11 cellular contexts compared by ENCODE assay signal in the genomic region with DNA sequence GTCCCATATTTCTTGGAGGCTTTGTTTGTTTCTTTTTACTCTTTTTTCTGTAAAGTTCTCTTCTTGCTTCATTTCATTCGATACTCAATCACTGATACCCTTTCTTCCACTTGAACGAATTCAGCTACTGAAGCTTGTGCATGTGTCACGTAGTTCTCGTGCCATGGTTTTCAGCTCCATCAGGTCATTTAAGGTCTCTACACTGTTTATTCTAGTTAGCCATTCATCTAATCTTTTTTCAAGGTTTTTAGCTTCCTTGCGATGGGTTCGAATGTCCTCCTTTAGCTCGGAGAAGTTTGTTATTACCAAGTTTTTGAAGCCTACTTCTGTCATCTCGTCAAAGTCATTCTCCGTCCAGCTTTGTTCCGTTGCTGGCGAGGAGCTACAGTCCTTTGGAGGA. TPM values are rescaled to one million over a fixed set of nuclear protein-coding genes. Genes with fewer than 3 reads are reported as not detected.
"Had no signal": no experiment of that assay in that cellular context is flagged by ENCODE, and none has a peak within 500 bp of the region (broad histone marks: within the 10 kb centered on the region; RNA-seq: fewer than 3 reads in every experiment).

No MANE protein-coding gene starts in this region.

RNA-seq across cellular contexts. Expression of gene CRYM, which starts 55.6 kb away (rescaled TPM):
- total RNA-seq: activated CD4-positive, alpha-beta memory T cell treated with anti-CD3 and anti-CD28 coated beads for 36 hours; activated CD4-positive, alpha-beta memory T cell treated with anti-CD3 and anti-CD28 coated beads, Interleukin-2, amount 10 ng/mL, durations not matched to agents 7 days and 5 days; activated CD4-positive, alpha-beta T cell treated with anti-CD3 and anti-CD28 coated beads for 36 hours; activated CD4-positive, alpha-beta T cell treated with anti-CD3 and anti-CD28 coated beads, Interleukin-2, amount 10 ng/mL, durations not matched to agents 24 days and 14 days; activated CD4-positive, alpha-beta T cell treated with anti-CD3 and anti-CD28 coated beads, Interleukin-2, amount 10 ng/mL, durations not matched to agents 7 days and 5 days; activated CD8-positive, alpha-beta memory T cell treated with anti-CD3 and anti-CD28 coated beads for 36 hours; activated CD8-positive, alpha-beta memory T cell treated with anti-CD3 and anti-CD28 coated beads, Interleukin-2, amount 10 ng/mL, durations not matched to agents 7 days and 5 days; activated CD8-positive, alpha-beta T cell treated with anti-CD3 and anti-CD28 coated beads for 36 hours; activated CD8-positive, alpha-beta T cell treated with anti-CD3 and anti-CD28 coated beads, Interleukin-2, amount 10 ng/mL, durations not matched to agents 7 days and 5 days; T-helper 1 cell treated with Interleukin-12 subunit alpha and Interleukin-12 subunit beta and Interleukin-4 antibody, amounts not matched to agents 30 ng/mL and 1 ng/mL, for 36 hours; T-helper 2 cell treated with Interferon-gamma antibody and Interleukin-4, amounts not matched to agents 100 ng/mL and 5 ng/mL, for 36 hours had no signal
